ENCODE assay signal across 13 cellular contexts in the genomic region with DNA sequence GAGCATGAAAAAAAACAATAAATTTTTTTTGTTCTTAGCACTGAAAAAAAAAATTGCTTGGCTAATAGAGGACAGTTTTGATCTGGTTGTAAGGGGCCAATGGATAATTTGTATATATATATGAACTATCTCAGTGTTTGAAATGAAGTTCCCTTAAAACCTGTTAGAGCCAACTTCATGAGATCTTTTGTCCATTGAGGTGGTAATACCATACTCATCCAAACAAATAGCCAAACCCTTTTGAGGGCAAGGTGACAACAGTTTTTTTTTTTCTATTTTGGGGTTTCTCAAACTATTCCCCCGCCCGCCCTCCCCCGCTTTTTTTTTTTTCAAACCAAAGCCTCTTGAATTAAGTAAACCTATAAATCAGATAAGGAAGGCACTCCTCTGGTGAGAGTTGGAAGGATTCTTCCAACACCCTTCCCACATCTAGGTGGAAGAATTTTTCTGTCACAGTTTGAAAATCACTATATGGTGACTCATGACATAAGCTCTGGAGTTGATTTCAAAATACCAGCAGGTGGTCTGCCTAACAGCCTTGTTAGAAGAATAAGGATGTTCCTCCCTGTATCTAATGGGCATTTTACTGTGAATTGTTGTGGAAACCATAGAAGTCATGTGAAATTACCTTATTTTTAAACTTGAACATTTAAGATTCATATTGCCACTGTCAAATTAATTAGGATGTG. TPM values are rescaled to one million over a fixed set of nuclear protein-coding genes. Genes with fewer than 3 reads are reported as not detected.
DNase-seq lines count a peak whose midpoint lies in the region; ATAC-seq, FAIRE-seq and TF ChIP-seq lines count a peak whose summit lies in the region.
"Had no signal": no experiment of that assay in that cellular context is flagged by ENCODE, and none has a peak within 500 bp of the region (broad histone marks: within the 10 kb centered on the region; RNA-seq: fewer than 3 reads in every experiment).

No MANE protein-coding gene starts in this region.

- H3K36me3 ChIP-seq in HepG2 (replicated peaks in 1 of 2; ENCODE audit: control insufficient read depth in 1 of 2, insufficient read depth in 2 of 2, low read length in 2 of 2) (peaks cover 6 to 21% of the 10 kb centered on the region in 2 experiments), right lobe of liver (peaks cover 0 to 8% (median 2%) of the 10 kb centered on the region in 4 donors)

- over 99% methylated on average over 3 of the region's 3 CpGs for WGBS in HepG2 (ENCODE audit: low lambda C conversion rate)
- 100% methylated on average over 3 of the region's 3 CpGs for WGBS in right lobe of liver (ENCODE audit: insufficient coverage, low coverage, low lambda C conversion rate, missing lambda C conversion rate)

- H4K20me1 ChIP-seq in HepG2 (ENCODE audit: insufficient read depth, low read length) = peaks cover 42% of the 10 kb centered on the region

- TF ChIP-seq CTCF in HepG2 (CRISPR knock-in tag; IDR thresholded peaks at IDR 0.05) (no peak), right lobe of liver (IDR thresholded peaks at IDR 0.05) (no peak), fibroblast of the aortic adventitia (IDR thresholded peaks at IDR 0.05; ENCODE audit: insufficient read depth, low read length) (no peak)

- peak; percentile 73 for DNase-seq in HepG2 (ENCODE audit: low spot score)
- DNase-seq in right lobe of liver = no peak
- peak; percentile 39 for DNase-seq in RKO (ENCODE audit: low spot score)
- DNase-seq in fibroblast of the aortic adventitia (ENCODE audit: low read depth) = peak; percentile 33
- no peak for DNase-seq in stimulated activated naive CD4-positive, alpha-beta T cell treated with Interleukin-2 at 50 U/mL for 16 hours (lab: John Stamatoyannopoulos, UW)
- DNase-seq: activated CD4-positive, alpha-beta T cell treated with anti-CD3 and anti-CD28 coated beads, Interleukin-2, amount 50 U/mL, for 48 hours; erythroblast; NCI-H1092 had no signal

- H3K27me3 ChIP-seq in HepG2 (ENCODE audit: control insufficient read depth in 1 of 2, insufficient read depth in 2 of 2, low read length in 2 of 2) (no peaks in the 10 kb centered on the region), right lobe of liver (no peaks in the 10 kb centered on the region)
- H3K27me3 ChIP-seq: BLaER1 treated with 17β-estradiol and CSF1 and Interleukin-3, amounts not matched to agents 10 nM and 100 nM had no signal

- in situ Hi-C loops in HepG2 (cut with HindIII; ENCODE audit: extremely low pct_ligation_motif_present, low pct_unique_long_range_greater_than_20kb) = no loop called here

- POLR2A ChIA-PET in HepG2 (lab: Yijun Ruan, JAX) = interaction anchor here (1.0 to 1.1 kb wide), 2 partner anchors 9 to 10 kb away, joined by 4 to 9 read pairs; partner anchors contain the start of gene ARHGAP5

- intact Hi-C loops in HepG2 (cut with micrococcal nuclease; ENCODE audit: unreplicated experiment) = loop anchor here (1.0 kb wide), 1 partner anchor 9 kb away; no protein-coding TSS in a partner anchor
- intact Hi-C loops in right lobe of liver (cut with DNase I) = no loop called here

- peaks cover 53% of the 10 kb centered on the region for H3K4me1 ChIP-seq in HepG2 (ENCODE audit: insufficient read depth, low read length)
- peaks cover 0 to 19% (median 7%) of the 10 kb centered on the region in 4 donors for H3K4me1 ChIP-seq in right lobe of liver

- no peak for TF ChIP-seq POLR2A in HepG2 (IDR thresholded peaks at IDR 0.05; ENCODE audit: insufficient read depth in 1 of 2, low read depth in 2 of 2, low read length in 2 of 2)
- TF ChIP-seq POLR2A in right lobe of liver (IDR thresholded peaks at IDR 0.05) = no peak

- CTCF ChIA-PET in HepG2 (lab: Yijun Ruan, JAX; ENCODE audit: low intra/inter-chr PET ratio, low total read pairs) = no interaction called here

- FAIRE-seq in HepG2 (lab: Jason Lieb, UNC) = no peak
- FAIRE-seq: GM12892 had no signal

- TF ChIP-seq EP300 in HepG2 (IDR thresholded peaks at IDR 0.05; ENCODE audit: low read depth in 2 of 2, low read length in 2 of 2) (no peak), HepG2 (CRISPR knock-in tag; IDR thresholded peaks at IDR 0.05; ENCODE audit: borderline replicate concordance) (no peak)

- H2AFZ ChIP-seq in HepG2 (ENCODE audit: low read length) = no peak overlapping the region

- BruUV-seq in HepG2 (replicated peaks; lab: Mats Ljungman, UMichigan) = no TSS peak

- H3K4me2 ChIP-seq in HepG2 (ENCODE audit: low read depth, low read length) = no peak overlapping the region
- H3K4me2 ChIP-seq: BLaER1 treated with 17β-estradiol and CSF1 and Interleukin-3, amounts not matched to agents 10 nM and 100 nM had no signal

- H3K9me3 ChIP-seq in HepG2 (ENCODE audit: low read length) = no peaks in the 10 kb centered on the region
- H3K9me3 ChIP-seq in right lobe of liver = no peaks in the 10 kb centered on the region
- H3K9me3 ChIP-seq: BLaER1 treated with 17β-estradiol and CSF1 and Interleukin-3, amounts not matched to agents 10 nM and 100 nM had no signal

- no peak overlapping the region for H3K27ac ChIP-seq in HepG2 (ENCODE audit: extremely low read length, insufficient read depth, low read length)
- H3K27ac ChIP-seq in right lobe of liver = no peak overlapping the region
- H3K27ac ChIP-seq: BLaER1 treated with 17β-estradiol and CSF1 and Interleukin-3, amounts not matched to agents 10 nM and 100 nM had no signal

- ATAC-seq in HepG2 (peak; percentile 6; the same call in 1 of the 3 replicates), right lobe of liver (no peak), GM19023 (IDR thresholded peaks at IDR 0.05; ENCODE audit: unreplicated experiment) (no peak), GM21619 (IDR thresholded peaks at IDR 0.05; ENCODE audit: unreplicated experiment) (no peak), GM21390 (IDR thresholded peaks at IDR 0.05; ENCODE audit: unreplicated experiment) (no peak)

- H3K9ac ChIP-seq in HepG2 (ENCODE audit: insufficient read depth, low read depth, low read length) = no peak overlapping the region
- H3K9ac ChIP-seq: BLaER1 treated with 17β-estradiol and CSF1 and Interleukin-3, amounts not matched to agents 10 nM and 100 nM had no signal

- TF ChIP-seq RAD21 in HepG2 (CRISPR knock-in tag; IDR thresholded peaks at IDR 0.05) = no peak

- H3K79me2 ChIP-seq in HepG2 (ENCODE audit: insufficient read depth, low read length) = peaks cover 80% of the 10 kb centered on the region

- H3K4me3 ChIP-seq in HepG2 (replicated peaks in 1 of 3; ENCODE audit: insufficient read depth in 1 of 3, low read depth in 2 of 3, low read length in 3 of 3) = no peak overlapping the region
- no peak overlapping the region for H3K4me3 ChIP-seq in right lobe of liver
- no peak overlapping the region for H3K4me3 ChIP-seq in fibroblast of the aortic adventitia (ENCODE audit: low read depth, low read length)
- H3K4me3 ChIP-seq: BLaER1 treated with 17β-estradiol and CSF1 and Interleukin-3, amounts not matched to agents 10 nM and 100 nM had no signal

TF ChIP-seq in HepG2, 621 proteins besides CTCF, POLR2A, EP300 and RAD21 (continues in another document):
- TF ChIP-seq ZNF24 (IDR thresholded peaks at IDR 0.05) (0 out of 2 replicates have a peak, but pooled peaks have one; percentile 60), ZNF225 (CRISPR knock-in tag; IDR thresholded peaks at IDR 0.05) (no peak), ZMAT5 (CRISPR knock-in tag; IDR thresholded peaks at IDR 0.05; ENCODE audit: borderline replicate concordance, low read depth) (no peak), RXRA (CRISPR knock-in tag; IDR thresholded peaks at IDR 0.05) (no peak), KDM1A (CRISPR knock-in tag; IDR thresholded peaks at IDR 0.05) (no peak)
- TF ChIP-seq, protein P1, sequence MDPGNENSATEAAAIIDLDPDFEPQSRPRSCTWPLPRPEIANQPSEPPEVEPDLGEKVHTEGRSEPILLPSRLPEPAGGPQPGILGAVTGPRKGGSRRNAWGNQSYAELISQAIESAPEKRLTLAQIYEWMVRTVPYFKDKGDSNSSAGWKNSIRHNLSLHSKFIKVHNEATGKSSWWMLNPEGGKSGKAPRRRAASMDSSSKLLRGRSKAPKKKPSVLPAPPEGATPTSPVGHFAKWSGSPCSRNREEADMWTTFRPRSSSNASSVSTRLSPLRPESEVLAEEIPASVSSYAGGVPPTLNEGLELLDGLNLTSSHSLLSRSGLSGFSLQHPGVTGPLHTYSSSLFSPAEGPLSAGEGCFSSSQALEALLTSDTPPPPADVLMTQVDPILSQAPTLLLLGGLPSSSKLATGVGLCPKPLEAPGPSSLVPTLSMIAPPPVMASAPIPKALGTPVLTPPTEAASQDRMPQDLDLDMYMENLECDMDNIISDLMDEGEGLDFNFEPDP (CRISPR knock-in tag; conservative IDR thresholded peaks at IDR 0.05) = no peak

RNA-seq across cellular contexts. Expression of gene ARHGAP5, which starts 10.2 kb away (rescaled TPM):
- total RNA-seq in HepG2 (2016; rRNA removed; fragmentation: Illumina TruSeq; extraction: Trizol) = 144 and 251 TPM in 2 replicates
- total RNA-seq in HepG2 (2016; cell fraction: cytosol; rRNA removed; fragmentation: Illumina TruSeq; extraction: Trizol; ENCODE audit: low read depth) = 107 and 120 TPM in 2 replicates
- 143 and 234 TPM in 2 replicates for total RNA-seq in HepG2 (2016; cell fraction: insoluble cytoplasmic fraction; rRNA removed; fragmentation: Illumina TruSeq; extraction: Trizol)
- total RNA-seq in HepG2 (2016; cell fraction: membrane; rRNA removed; fragmentation: Illumina TruSeq; extraction: Trizol) = 251 and 354 TPM in 2 replicates
- 126 and 127 TPM in 2 replicates for total RNA-seq in HepG2 (2016; cell fraction: nucleus; rRNA removed; fragmentation: Illumina TruSeq; extraction: Trizol)
- polyA plus RNA-seq in HepG2 (2011; rRNA removed) = 33.2 and 33.7 TPM in 2 replicates
- 9.5 and 23.4 TPM in 2 replicates for polyA plus RNA-seq in HepG2 (2011; cell fraction: cytosol; rRNA removed)
- polyA plus RNA-seq in HepG2 (2011; cell fraction: nucleus; rRNA removed) = 16.4 and 21.5 TPM in 2 replicates
- polyA plus RNA-seq in HepG2 (2012) = 66.9 and 68.2 TPM in 2 replicates
- 7.1 and 8.7 TPM in 2 replicates for polyA plus RNA-seq in HepG2 (2016; cell fraction: cytosol; fragmentation: Illumina TruSeq; extraction: Trizol; ENCODE audit: low read depth)
- polyA plus RNA-seq in HepG2 (2016; cell fraction: insoluble cytoplasmic fraction; fragmentation: Illumina TruSeq; extraction: Trizol; ENCODE audit: low read depth) = 97.2 and 109 TPM in 2 replicates
- 24.4 and 27.7 TPM in 2 replicates for polyA plus RNA-seq in HepG2 (2016; cell fraction: membrane; fragmentation: Illumina TruSeq; extraction: Trizol; ENCODE audit: low read depth)
- 58.3 and 60.5 TPM in 2 replicates for polyA plus RNA-seq in HepG2 (2016; cell fraction: nucleus; fragmentation: Illumina TruSeq; extraction: Trizol; ENCODE audit: insufficient read depth, low read depth)
- 32.3 and 33.4 TPM in 2 replicates for polyA minus RNA-seq in HepG2 (2011; rRNA and poly(A)+ RNA removed; ENCODE audit: low replicate concordance)
- polyA minus RNA-seq in HepG2 (2011; cell fraction: cytosol; rRNA and poly(A)+ RNA removed) = 126 and 147 TPM in 2 replicates
- 187 and 220 TPM in 2 replicates for polyA minus RNA-seq in HepG2 (2011; cell fraction: nucleus; rRNA and poly(A)+ RNA removed)
- 10 to 100 TPM; 32.0 to 60.5 (median 50.1) TPM for total RNA-seq in right lobe of liver
- total RNA-seq in fibroblast of the aortic adventitia (ENCODE audit: low replicate concordance) = 81.6 and 85.4 TPM in 2 replicates

Comparison
In these comparisons a context has a peak if more than half of its experiments do, and no peak if none do; other contexts are left out.
1. DNase-seq: peak in HepG2 (single experiment), RKO (single experiment) and fibroblast of the aortic adventitia (single experiment); none in right lobe of liver (0 of 3) and stimulated activated naive CD4-positive, alpha-beta T cell treated with Interleukin-2 at 50 U/mL for 16 hours (single experiment).